8 cellular contexts compared by ENCODE assay signal in the genomic region with DNA sequence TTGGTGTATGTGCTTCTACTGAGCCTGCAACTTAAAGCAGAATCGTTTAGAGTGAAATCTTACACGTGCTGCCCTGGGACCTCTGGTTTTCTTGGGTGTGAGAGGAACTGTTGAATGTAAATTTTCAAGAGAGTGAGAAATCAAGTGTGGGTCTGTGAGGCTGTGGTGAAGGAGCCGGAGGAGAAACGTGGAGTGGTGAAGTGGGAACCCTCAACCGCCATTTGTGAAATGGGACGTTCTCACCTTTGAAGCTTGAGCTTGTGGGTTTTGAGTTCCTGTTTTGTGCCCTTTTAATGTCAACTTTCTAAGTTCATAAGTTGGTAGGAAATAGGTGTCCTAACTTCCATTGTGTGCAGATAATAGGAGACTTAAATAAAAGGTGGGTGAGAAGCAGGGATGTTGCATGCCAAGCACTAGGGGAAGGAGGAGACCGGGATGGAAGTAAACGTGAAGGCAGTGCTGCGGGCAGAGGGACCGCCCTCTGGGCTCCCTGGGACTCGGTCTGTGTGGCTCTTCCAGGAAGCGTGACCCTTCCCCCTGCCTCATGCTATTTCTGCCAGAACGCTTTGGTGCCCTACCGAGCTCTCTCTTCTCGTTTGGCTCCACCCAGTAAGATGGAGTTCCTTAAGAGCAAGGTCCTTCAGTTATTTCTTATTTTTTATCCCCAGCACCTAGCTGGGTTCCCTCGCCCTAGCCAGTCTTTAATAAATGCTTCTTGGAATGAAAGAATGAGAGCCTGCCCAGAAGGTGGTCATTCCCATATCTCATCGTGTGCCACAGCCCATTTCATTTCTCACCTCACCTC. TPM values are rescaled to one million over a fixed set of nuclear protein-coding genes. Genes with fewer than 3 reads are reported as not detected.
DNase-seq lines count a peak whose midpoint lies in the region; ATAC-seq and TF ChIP-seq lines count a peak whose summit lies in the region.

No MANE protein-coding gene starts in this region.

- peak overlapping the region; percentile 63 for H3K4me2 ChIP-seq in GM23338

- DNase-seq in ELF-1 (ENCODE audit: low read depth, low spot score) = peak; percentile 61
- peak; percentile 62 for DNase-seq in GM23338 (ENCODE audit: low spot score)
- DNase-seq in SKM-1 (lab: John Stamatoyannopoulos, UW; ENCODE audit: unreplicated experiment) = peak; percentile 74
- DNase-seq in activated naive CD8-positive, alpha-beta T cell treated with anti-CD3 and anti-CD28 coated beads, Interleukin-2, amount 10 ng/mL, durations not matched to agents 7 days and 5 days = peak; percentile 78
- DNase-seq in ureter (ENCODE audit: low spot score) = no peak
- no peak for DNase-seq in amygdala (lab: John Stamatoyannopoulos, UW)
- no peak for DNase-seq in Ammon's horn (ENCODE audit: low spot score)

- H3K9me3 Mint-ChIP-seq in GM23338 = no peaks in the 10 kb centered on the region
- peaks cover 1% of the 10 kb centered on the region for H3K9me3 Mint-ChIP-seq in activated naive CD8-positive, alpha-beta T cell treated with anti-CD3 and anti-CD28 coated beads, Interleukin-2, amount 10 ng/mL, durations not matched to agents 7 days and 5 days
- no peaks in the 10 kb centered on the region for H3K9me3 Mint-ChIP-seq in stimulated activated naive CD8-positive, alpha-beta T cell treated with anti-CD3 and anti-CD28 coated beads, Interleukin-15, Interleukin-2, amounts not matched to agents 100 ng/mL and 50 ng/mL, for 24 hours

- no peak overlapping the region for H2AFZ ChIP-seq in GM23338

- H3K4me3 ChIP-seq in GM23338 = no peak overlapping the region

- peaks cover 74% of the 10 kb centered on the region for H3K79me2 ChIP-seq in GM23338 (replicated peaks; ENCODE audit: insufficient read depth)

- H3F3A ChIP-seq in GM23338 (replicated peaks; ENCODE audit: low read depth) = no peaks in the 10 kb centered on the region

- peak overlapping the region; percentile 23; the same call in 1 of the 2 replicates for H3K27ac Mint-ChIP-seq in GM23338
- peak overlapping the region; percentile 88 for H3K27ac Mint-ChIP-seq in activated naive CD8-positive, alpha-beta T cell treated with anti-CD3 and anti-CD28 coated beads, Interleukin-2, amount 10 ng/mL, durations not matched to agents 7 days and 5 days
- H3K27ac Mint-ChIP-seq in stimulated activated naive CD8-positive, alpha-beta T cell treated with anti-CD3 and anti-CD28 coated beads, Interleukin-15, Interleukin-2, amounts not matched to agents 100 ng/mL and 50 ng/mL, for 24 hours = peak overlapping the region; percentile 98

- peaks cover 39% of the 10 kb centered on the region for H3K4me1 ChIP-seq in GM23338 (ENCODE audit: insufficient read depth)

- H3K4me3 Mint-ChIP-seq in GM23338 = no peak overlapping the region; the same call in 2 of the 3 replicates
- peak overlapping the region; percentile 72 for H3K4me3 Mint-ChIP-seq in activated naive CD8-positive, alpha-beta T cell treated with anti-CD3 and anti-CD28 coated beads, Interleukin-2, amount 10 ng/mL, durations not matched to agents 7 days and 5 days
- H3K4me3 Mint-ChIP-seq in stimulated activated naive CD8-positive, alpha-beta T cell treated with anti-CD3 and anti-CD28 coated beads, Interleukin-15, Interleukin-2, amounts not matched to agents 100 ng/mL and 50 ng/mL, for 24 hours = peak overlapping the region; percentile 78

- peaks cover 40% of the 10 kb centered on the region for H3K4me1 Mint-ChIP-seq in GM23338
- peaks cover 83% of the 10 kb centered on the region for H3K4me1 Mint-ChIP-seq in activated naive CD8-positive, alpha-beta T cell treated with anti-CD3 and anti-CD28 coated beads, Interleukin-2, amount 10 ng/mL, durations not matched to agents 7 days and 5 days
- H3K4me1 Mint-ChIP-seq in stimulated activated naive CD8-positive, alpha-beta T cell treated with anti-CD3 and anti-CD28 coated beads, Interleukin-15, Interleukin-2, amounts not matched to agents 100 ng/mL and 50 ng/mL, for 24 hours (ENCODE audit: low read depth) = peaks cover 100% of the 10 kb centered on the region

- peaks cover 5% of the 10 kb centered on the region; the same call in 1 of the 3 replicates for H3K36me3 Mint-ChIP-seq in GM23338 (ENCODE audit: low read depth)
- peaks cover 24% of the 10 kb centered on the region for H3K36me3 Mint-ChIP-seq in activated naive CD8-positive, alpha-beta T cell treated with anti-CD3 and anti-CD28 coated beads, Interleukin-2, amount 10 ng/mL, durations not matched to agents 7 days and 5 days
- peaks cover 54% of the 10 kb centered on the region for H3K36me3 Mint-ChIP-seq in stimulated activated naive CD8-positive, alpha-beta T cell treated with anti-CD3 and anti-CD28 coated beads, Interleukin-15, Interleukin-2, amounts not matched to agents 100 ng/mL and 50 ng/mL, for 24 hours (ENCODE audit: low read depth)

- peak; percentile 83 for ATAC-seq in GM23338
- peak; percentile 88 for ATAC-seq in activated naive CD8-positive, alpha-beta T cell treated with anti-CD3 and anti-CD28 coated beads, Interleukin-2, amount 10 ng/mL, durations not matched to agents 7 days and 5 days (ENCODE audit: low read depth)

- H3K9me2 ChIP-seq in GM23338 (ENCODE audit: insufficient read depth) = no peaks in the 10 kb centered on the region

- H3K27me3 Mint-ChIP-seq in GM23338 (ENCODE audit: insufficient read depth, low read depth, poor library complexity) = peaks cover 2% of the 10 kb centered on the region
- no peaks in the 10 kb centered on the region for H3K27me3 Mint-ChIP-seq in activated naive CD8-positive, alpha-beta T cell treated with anti-CD3 and anti-CD28 coated beads, Interleukin-2, amount 10 ng/mL, durations not matched to agents 7 days and 5 days
- H3K27me3 Mint-ChIP-seq in stimulated activated naive CD8-positive, alpha-beta T cell treated with anti-CD3 and anti-CD28 coated beads, Interleukin-15, Interleukin-2, amounts not matched to agents 100 ng/mL and 50 ng/mL, for 24 hours = no peaks in the 10 kb centered on the region

- H3K27ac ChIP-seq in GM23338 (ENCODE audit: low read depth) = 0 out of 2 replicates have a peak overlapping the region, but pooled peaks have one; percentile 0

- no peaks in the 10 kb centered on the region for H3K27me3 ChIP-seq in GM23338 (ENCODE audit: insufficient read depth)

- H4K20me1 ChIP-seq in GM23338 (replicated peaks; ENCODE audit: insufficient read depth) = peaks cover 21% of the 10 kb centered on the region; the same call in 1 of the 2 replicates

- TF ChIP-seq CTCF in GM23338 (conservative IDR thresholded peaks at IDR 0.05; ENCODE audit: low read depth in 2 of 2) = no peak

- no peaks in the 10 kb centered on the region for H3K36me3 ChIP-seq in GM23338 (ENCODE audit: insufficient read depth)

- POLR2A ChIA-PET in activated naive CD8-positive, alpha-beta T cell treated with anti-CD3 and anti-CD28 coated beads, Interleukin-2, amount 10 ng/mL, durations not matched to agents 7 days and 5 days (lab: Charles Lee) = interaction anchor here (0.9 to 5.1 kb wide), 13 partner anchors 9 to 177 kb away, joined by 3 to 45 read pairs (median 4); partner anchors contain the start of gene TMEM131L

TF ChIP-seq in GM23338, 12 proteins besides CTCF, POLR2A, EP300 and RAD21:
- TF ChIP-seq POLR2AphosphoS5 (IDR thresholded peaks at IDR 0.05; ENCODE audit: low read depth) = no peak
- TF ChIP-seq, protein P1, sequence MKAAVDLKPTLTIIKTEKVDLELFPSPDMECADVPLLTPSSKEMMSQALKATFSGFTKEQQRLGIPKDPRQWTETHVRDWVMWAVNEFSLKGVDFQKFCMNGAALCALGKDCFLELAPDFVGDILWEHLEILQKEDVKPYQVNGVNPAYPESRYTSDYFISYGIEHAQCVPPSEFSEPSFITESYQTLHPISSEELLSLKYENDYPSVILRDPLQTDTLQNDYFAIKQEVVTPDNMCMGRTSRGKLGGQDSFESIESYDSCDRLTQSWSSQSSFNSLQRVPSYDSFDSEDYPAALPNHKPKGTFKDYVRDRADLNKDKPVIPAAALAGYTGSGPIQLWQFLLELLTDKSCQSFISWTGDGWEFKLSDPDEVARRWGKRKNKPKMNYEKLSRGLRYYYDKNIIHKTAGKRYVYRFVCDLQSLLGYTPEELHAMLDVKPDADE (IDR thresholded peaks at IDR 0.05) = no peak
- no peak for TF ChIP-seq STAT1 (IDR thresholded peaks at IDR 0.05; ENCODE audit: unreplicated experiment)
- no peak for TF ChIP-seq ZNF114 (CRISPR knock-in tag; IDR thresholded peaks at IDR 0.05)

RNA-seq across cellular contexts. Expression of gene TMEM131L, which starts 56.0 kb away (rescaled TPM):
- total RNA-seq in GM23338 (2014; rRNA removed; shearing (Covaris generic)) = 32.2 and 35.0 TPM in 2 replicates
- polyA plus RNA-seq in GM23338 (2016; fragmentation: Nextera tagmentation; extraction: Ambion mirVana) = 11.1 TPM in 2 replicates
- total RNA-seq in activated naive CD8-positive, alpha-beta T cell treated with anti-CD3 and anti-CD28 coated beads, Interleukin-2, amount 10 ng/mL, durations not matched to agents 7 days and 5 days = 10 to 100 TPM; 51.8 to 57.2 TPM
- total RNA-seq in ureter = 12.1 TPM

Comparison
In these comparisons a context has a peak if more than half of its experiments do, and no peak if none do; other contexts are left out.
1. DNase-seq: peak in ELF-1 (single experiment), GM23338 (single experiment), SKM-1 (single experiment) and activated naive CD8-positive, alpha-beta T cell treated with anti-CD3 and anti-CD28 coated beads, Interleukin-2, amount 10 ng/mL, durations not matched to agents 7 days and 5 days (single experiment); none in ureter (single experiment), amygdala (0 of 56) and Ammon's horn (single experiment).
2. H3K27ac Mint-ChIP-seq: peak in every context shown above with its lines; median percentile 98 in stimulated activated naive CD8-positive, alpha-beta T cell treated with anti-CD3 and anti-CD28 coated beads, Interleukin-15, Interleukin-2, amounts not matched to agents 100 ng/mL and 50 ng/mL, for 24 hours; 88 in activated naive CD8-positive, alpha-beta T cell treated with anti-CD3 and anti-CD28 coated beads, Interleukin-2, amount 10 ng/mL, durations not matched to agents 7 days and 5 days; 23 in GM23338.